Comparison of ENCODE assay signal across 7 cellular contexts in genomic region chr10:28533571-28534304, GRCh38. TPM values are rescaled to one million over a fixed set of nuclear protein-coding genes. Genes with fewer than 3 reads are reported as not detected.
DNase-seq lines count a peak whose midpoint lies in the region; ATAC-seq and TF ChIP-seq lines count a peak whose summit lies in the region.

No MANE protein-coding gene starts in this region.

- in situ Hi-C loops in GM13976 (cut with MboI; ENCODE audit: low sequenced_read_pairs, unreplicated experiment) (no loop called here), Panc1 (cut with HindIII; ENCODE audit: low pct_unique_long_range_greater_than_20kb, low sequenced_read_pairs) (no loop called here)

- peaks cover 65% of the 10 kb centered on the region for H4K20me1 ChIP-seq in neural progenitor cell (ENCODE audit: low read depth)

- H3K27me3 Mint-ChIP-seq in neural progenitor cell (ENCODE audit: insufficient read depth, low read depth): peaks cover 4% of the 10 kb centered on the region
- H3K27me3 Mint-ChIP-seq in stimulated activated naive CD8-positive, alpha-beta T cell treated with anti-CD3 and anti-CD28 coated beads, Interleukin-15, amount 100 ng/mL, for 72 hours: no peaks in the 10 kb centered on the region

- H3K36me3 ChIP-seq in Panc1 (ENCODE audit: control insufficient read depth, insufficient read depth, low read length) (peaks cover 35% of the 10 kb centered on the region), neural progenitor cell (peaks cover 44% of the 10 kb centered on the region)

- no TSS peak for BruUV-seq in Panc1 (replicated peaks; lab: Mats Ljungman, UMichigan)

- peak overlapping the region; percentile 97 for H3K4me3 Mint-ChIP-seq in neural progenitor cell
- H3K4me3 Mint-ChIP-seq in stimulated activated naive CD8-positive, alpha-beta T cell treated with anti-CD3 and anti-CD28 coated beads, Interleukin-15, amount 100 ng/mL, for 72 hours: peak overlapping the region; percentile 97 to 100

- H3K27ac ChIP-seq in Panc1 (ENCODE audit: low read length): peak overlapping the region; percentile 86
- peak overlapping the region; percentile 100 for H3K27ac ChIP-seq in neural progenitor cell

- peaks cover 9% of the 10 kb centered on the region for H3K4me1 ChIP-seq in Panc1 (ENCODE audit: control insufficient read depth, insufficient read depth, low read length)
- peaks cover 36% of the 10 kb centered on the region for H3K4me1 ChIP-seq in neural progenitor cell

- H3F3A ChIP-seq in neural progenitor cell (ENCODE audit: low read depth): peaks cover 30% of the 10 kb centered on the region

- ATAC-seq in HG02970 (IDR thresholded peaks at IDR 0.05; ENCODE audit: low FRiP score, unreplicated experiment) (peak; percentile 8), Panc1 (peak; percentile 56)
- ATAC-seq in stimulated activated naive CD8-positive, alpha-beta T cell treated with anti-CD3 and anti-CD28 coated beads, Interleukin-15, amount 100 ng/mL, for 72 hours: peak; percentile 24

- H3K9me3 ChIP-seq in Panc1 (ENCODE audit: control insufficient read depth, insufficient read depth, low read depth, low read length): no peaks in the 10 kb centered on the region
- H3K9me3 ChIP-seq in neural progenitor cell (ENCODE audit: low read depth): no peaks in the 10 kb centered on the region

- H3K27ac Mint-ChIP-seq in neural progenitor cell: peak overlapping the region; percentile 97
- peak overlapping the region; percentile 98 to 100 for H3K27ac Mint-ChIP-seq in stimulated activated naive CD8-positive, alpha-beta T cell treated with anti-CD3 and anti-CD28 coated beads, Interleukin-15, amount 100 ng/mL, for 72 hours

- peaks cover 32% of the 10 kb centered on the region for H3K36me3 Mint-ChIP-seq in neural progenitor cell

- peak overlapping the region; percentile 93 for H3K4me2 ChIP-seq in neural progenitor cell

- H3K27me3 ChIP-seq in Panc1 (ENCODE audit: control insufficient read depth, insufficient read depth, low read length): no peaks in the 10 kb centered on the region
- no peaks in the 10 kb centered on the region for H3K27me3 ChIP-seq in neural progenitor cell

- H3K9ac ChIP-seq in neural progenitor cell: peak overlapping the region; percentile 100

- H3K4me3 ChIP-seq in Panc1 (ENCODE audit: low read depth in 2 of 2, low read length in 2 of 2) (peak overlapping the region; percentile 77 to 87), fibroblast of villous mesenchyme (ENCODE audit: low read depth, low read length) (peak overlapping the region; percentile 93), neural progenitor cell (peak overlapping the region; percentile 93)

- peaks cover 32% of the 10 kb centered on the region for H3K4me1 Mint-ChIP-seq in neural progenitor cell
- peaks cover 58% of the 10 kb centered on the region for H3K4me1 Mint-ChIP-seq in stimulated activated naive CD8-positive, alpha-beta T cell treated with anti-CD3 and anti-CD28 coated beads, Interleukin-15, amount 100 ng/mL, for 72 hours

- TF ChIP-seq CTCF in GM13976 (IDR thresholded peaks at IDR 0.05; ENCODE audit: borderline replicate concordance, control extremely low read depth, extremely low read depth, insufficient read depth, missing control alignments): no peak
- TF ChIP-seq CTCF in Panc1 (IDR thresholded peaks at IDR 0.05): no peak
- TF ChIP-seq CTCF in fibroblast of villous mesenchyme (IDR thresholded peaks at IDR 0.05; ENCODE audit: insufficient read depth, low read depth, low read length): no peak
- TF ChIP-seq CTCF in neural progenitor cell (IDR thresholded peaks at IDR 0.05): no peak

- peak overlapping the region; percentile 43 for H2AFZ ChIP-seq in neural progenitor cell (replicated peaks)

- peak; percentile 66 for DNase-seq in GM13976 (ENCODE audit: low spot score)
- DNase-seq in Panc1 (ENCODE audit: low read depth, low spot score): no peak
- DNase-seq in activated gamma-delta T cell (lab: John Stamatoyannopoulos, UW): peak; percentile 53
- peak; percentile 49 for DNase-seq in fibroblast of villous mesenchyme (ENCODE audit: low read depth)
- peak; percentile 79 for DNase-seq in neural progenitor cell (ENCODE audit: low spot score)
- peak; percentile 59 for DNase-seq in stimulated activated naive CD8-positive, alpha-beta T cell treated with anti-CD3 and anti-CD28 coated beads, Interleukin-15, amount 100 ng/mL, for 72 hours

- POLR2A ChIA-PET in Panc1 (lab: Charles Lee): no interaction called here

- CTCF ChIA-PET in Panc1 (lab: Charles Lee): no interaction called here

- intact Hi-C loops in Panc1 (cut with micrococcal nuclease; ENCODE audit: unreplicated experiment): no loop called here

- peaks cover 95% of the 10 kb centered on the region for H3K79me2 ChIP-seq in neural progenitor cell (ENCODE audit: low read depth)

- no peaks in the 10 kb centered on the region for H3K9me3 Mint-ChIP-seq in neural progenitor cell
- no peaks in the 10 kb centered on the region for H3K9me3 Mint-ChIP-seq in stimulated activated naive CD8-positive, alpha-beta T cell treated with anti-CD3 and anti-CD28 coated beads, Interleukin-15, amount 100 ng/mL, for 72 hours

RNA-seq across cellular contexts. Expression of gene WAC, which starts 0.8 kb away (rescaled TPM):
- total RNA-seq in Panc1 (2021; ENCODE audit: unreplicated experiment): 70.7 TPM
- 47.4 TPM for polyA plus RNA-seq in Panc1 (2012; ENCODE audit: insufficient read length)
- total RNA-seq in fibroblast of villous mesenchyme: 65.4 and 92.8 TPM in 2 replicates
- 138 and 174 TPM in 2 replicates for total RNA-seq in neural progenitor cell (ENCODE audit: low replicate concordance)
